In the genomic region with DNA sequence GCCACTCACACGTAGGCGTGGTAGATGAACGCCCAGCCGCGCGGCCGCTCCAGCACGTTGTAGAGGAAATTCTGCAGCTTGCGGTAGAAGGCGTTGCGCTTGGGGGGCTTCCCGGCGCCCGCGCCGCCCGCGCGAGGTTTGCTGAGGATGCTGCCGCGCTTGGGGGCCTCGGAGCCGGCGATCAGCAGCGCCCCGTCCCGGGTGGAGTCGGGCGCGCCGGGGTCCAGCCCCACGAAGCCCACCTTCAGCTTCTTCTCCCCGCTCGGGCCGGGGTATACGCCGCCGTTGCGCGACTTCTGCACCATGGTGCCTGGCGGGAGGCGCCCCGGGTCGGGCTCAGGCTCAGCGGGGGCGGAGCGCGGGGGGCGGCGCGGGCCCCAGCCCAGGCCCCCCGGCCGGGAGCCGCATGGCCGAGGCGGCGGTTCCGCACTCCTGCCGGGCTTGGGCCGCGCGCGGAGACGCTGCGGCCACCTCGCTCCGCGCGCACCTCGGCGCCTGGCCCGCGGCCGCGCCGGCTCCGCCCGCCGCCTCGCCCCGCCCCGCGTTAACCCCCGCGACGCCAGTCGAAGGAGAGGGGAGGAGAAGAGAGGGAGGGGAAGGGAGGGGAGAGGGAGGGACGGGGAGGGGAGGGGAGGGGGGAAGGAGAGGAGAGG, we compare ENCODE assay signal across 1 cellular context.
TF ChIP-seq lines count a peak whose summit lies in the region.

A gene (minus strand): TSS at position 497 of the 653 bp plus-strand sequence. CDS start 192 bp downstream, at position 305.

TF ChIP-seq in HEK293, 187 proteins besides CTCF, POLR2A, EP300 and RAD21 (continued from another document):
- TF ChIP-seq, protein P1, sequence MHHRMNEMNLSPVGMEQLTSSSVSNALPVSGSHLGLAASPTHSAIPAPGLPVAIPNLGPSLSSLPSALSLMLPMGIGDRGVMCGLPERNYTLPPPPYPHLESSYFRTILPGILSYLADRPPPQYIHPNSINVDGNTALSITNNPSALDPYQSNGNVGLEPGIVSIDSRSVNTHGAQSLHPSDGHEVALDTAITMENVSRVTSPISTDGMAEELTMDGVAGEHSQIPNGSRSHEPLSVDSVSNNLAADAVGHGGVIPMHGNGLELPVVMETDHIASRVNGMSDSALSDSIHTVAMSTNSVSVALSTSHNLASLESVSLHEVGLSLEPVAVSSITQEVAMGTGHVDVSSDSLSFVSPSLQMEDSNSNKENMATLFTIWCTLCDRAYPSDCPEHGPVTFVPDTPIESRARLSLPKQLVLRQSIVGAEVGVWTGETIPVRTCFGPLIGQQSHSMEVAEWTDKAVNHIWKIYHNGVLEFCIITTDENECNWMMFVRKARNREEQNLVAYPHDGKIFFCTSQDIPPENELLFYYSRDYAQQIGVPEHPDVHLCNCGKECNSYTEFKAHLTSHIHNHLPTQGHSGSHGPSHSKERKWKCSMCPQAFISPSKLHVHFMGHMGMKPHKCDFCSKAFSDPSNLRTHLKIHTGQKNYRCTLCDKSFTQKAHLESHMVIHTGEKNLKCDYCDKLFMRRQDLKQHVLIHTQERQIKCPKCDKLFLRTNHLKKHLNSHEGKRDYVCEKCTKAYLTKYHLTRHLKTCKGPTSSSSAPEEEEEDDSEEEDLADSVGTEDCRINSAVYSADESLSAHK (tag by site-specific recombination; IDR thresholded peaks at IDR 0.05): no peak
- TF ChIP-seq ZNF175 (tag by site-specific recombination; IDR thresholded peaks at IDR 0.05) (no peak), ZBTB7A (tag by site-specific recombination; IDR thresholded peaks at IDR 0.05; ENCODE audit: low read depth) (peak; percentile 83; the same call in 1 of the 2 replicates), ZNF157 (tag by site-specific recombination; IDR thresholded peaks at IDR 0.05) (no peak), HOXD13 (CRISPR knock-in tag; IDR thresholded peaks at IDR 0.05; ENCODE audit: borderline replicate concordance) (no peak), KLF8 (tag by site-specific recombination; IDR thresholded peaks at IDR 0.05) (peak; percentile 42; the same call in 1 of the 2 replicates), ZNF600 (tag by site-specific recombination; IDR thresholded peaks at IDR 0.05) (0 out of 2 replicates have a peak, but pooled peaks have one; percentile 32), KLF9 (tag by site-specific recombination; IDR thresholded peaks at IDR 0.05; ENCODE audit: low read depth) (no peak), MEIS1 (CRISPR knock-in tag; IDR thresholded peaks at IDR 0.05; ENCODE audit: borderline replicate concordance) (no peak), ZSCAN16 (tag by site-specific recombination; IDR thresholded peaks at IDR 0.05) (no peak), GLIS2 (tag by site-specific recombination; IDR thresholded peaks at IDR 0.05) (peak; percentile 82), ZNF621 (tag by site-specific recombination; IDR thresholded peaks at IDR 0.05) (no peak), GLI2 (tag by site-specific recombination; IDR thresholded peaks at IDR 0.05; ENCODE audit: borderline replicate concordance, low read depth) (no peak), GLIS1 (tag by site-specific recombination; IDR thresholded peaks at IDR 0.05) (peak; percentile 64), ZNF561 (tag by site-specific recombination; IDR thresholded peaks at IDR 0.05; ENCODE audit: borderline replicate concordance) (peak; percentile 62; the same call in 1 of the 2 replicates), ZNF19 (tag by site-specific recombination; IDR thresholded peaks at IDR 0.05; ENCODE audit: low read depth) (no peak)
- TF ChIP-seq, protein P2, sequence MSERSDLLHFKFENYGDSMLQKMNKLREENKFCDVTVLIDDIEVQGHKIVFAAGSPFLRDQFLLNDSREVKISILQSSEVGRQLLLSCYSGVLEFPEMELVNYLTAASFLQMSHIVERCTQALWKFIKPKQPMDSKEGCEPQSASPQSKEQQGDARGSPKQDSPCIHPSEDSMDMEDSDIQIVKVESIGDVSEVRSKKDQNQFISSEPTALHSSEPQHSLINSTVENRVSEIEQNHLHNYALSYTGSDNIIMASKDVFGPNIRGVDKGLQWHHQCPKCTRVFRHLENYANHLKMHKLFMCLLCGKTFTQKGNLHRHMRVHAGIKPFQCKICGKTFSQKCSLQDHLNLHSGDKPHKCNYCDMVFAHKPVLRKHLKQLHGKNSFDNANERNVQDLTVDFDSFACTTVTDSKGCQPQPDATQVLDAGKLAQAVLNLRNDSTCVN (tag by site-specific recombination; optimal IDR thresholded peaks at IDR 0.05): peak; percentile 74
- TF ChIP-seq, protein P3, sequence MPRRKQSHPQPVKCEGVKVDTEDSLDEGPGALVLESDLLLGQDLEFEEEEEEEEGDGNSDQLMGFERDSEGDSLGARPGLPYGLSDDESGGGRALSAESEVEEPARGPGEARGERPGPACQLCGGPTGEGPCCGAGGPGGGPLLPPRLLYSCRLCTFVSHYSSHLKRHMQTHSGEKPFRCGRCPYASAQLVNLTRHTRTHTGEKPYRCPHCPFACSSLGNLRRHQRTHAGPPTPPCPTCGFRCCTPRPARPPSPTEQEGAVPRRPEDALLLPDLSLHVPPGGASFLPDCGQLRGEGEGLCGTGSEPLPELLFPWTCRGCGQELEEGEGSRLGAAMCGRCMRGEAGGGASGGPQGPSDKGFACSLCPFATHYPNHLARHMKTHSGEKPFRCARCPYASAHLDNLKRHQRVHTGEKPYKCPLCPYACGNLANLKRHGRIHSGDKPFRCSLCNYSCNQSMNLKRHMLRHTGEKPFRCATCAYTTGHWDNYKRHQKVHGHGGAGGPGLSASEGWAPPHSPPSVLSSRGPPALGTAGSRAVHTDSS (tag by site-specific recombination; IDR thresholded peaks at IDR 0.05): no peak
- TF ChIP-seq, protein P4, sequence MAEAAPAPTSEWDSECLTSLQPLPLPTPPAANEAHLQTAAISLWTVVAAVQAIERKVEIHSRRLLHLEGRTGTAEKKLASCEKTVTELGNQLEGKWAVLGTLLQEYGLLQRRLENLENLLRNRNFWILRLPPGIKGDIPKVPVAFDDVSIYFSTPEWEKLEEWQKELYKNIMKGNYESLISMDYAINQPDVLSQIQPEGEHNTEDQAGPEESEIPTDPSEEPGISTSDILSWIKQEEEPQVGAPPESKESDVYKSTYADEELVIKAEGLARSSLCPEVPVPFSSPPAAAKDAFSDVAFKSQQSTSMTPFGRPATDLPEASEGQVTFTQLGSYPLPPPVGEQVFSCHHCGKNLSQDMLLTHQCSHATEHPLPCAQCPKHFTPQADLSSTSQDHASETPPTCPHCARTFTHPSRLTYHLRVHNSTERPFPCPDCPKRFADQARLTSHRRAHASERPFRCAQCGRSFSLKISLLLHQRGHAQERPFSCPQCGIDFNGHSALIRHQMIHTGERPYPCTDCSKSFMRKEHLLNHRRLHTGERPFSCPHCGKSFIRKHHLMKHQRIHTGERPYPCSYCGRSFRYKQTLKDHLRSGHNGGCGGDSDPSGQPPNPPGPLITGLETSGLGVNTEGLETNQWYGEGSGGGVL (tag by site-specific recombination; IDR thresholded peaks at IDR 0.05): peak; percentile 15; the same call in 1 of the 2 replicates
